In genomic region chr22:28351585-28351984, GRCh38 we compare ENCODE assay signal across 16 cellular contexts.
"Had no signal": no experiment of that assay in that cellular context is flagged by ENCODE, and none has a peak within 500 bp of the region (broad histone marks: within the 10 kb centered on the region; RNA-seq: fewer than 3 reads in every experiment).

No MANE protein-coding gene starts in this region.

- H3K4me1 ChIP-seq: sigmoid colon had no signal

- H3K36me3 ChIP-seq: esophagus muscularis mucosa, sigmoid colon, tibial nerve had no signal

- H3K27ac Mint-ChIP-seq: activated CD4-positive, alpha-beta memory T cell treated with anti-CD3 and anti-CD28 coated beads for 36 hours; activated naive CD8-positive, alpha-beta T cell treated with anti-CD3 and anti-CD28 coated beads, Interleukin-2, amount 10 ng/mL, durations not matched to agents 7 days and 5 days; naive thymus-derived CD4-positive, alpha-beta T cell; progenitor cell of endocrine pancreas; stimulated activated naive B cell treated with anti-CD40 and anti-IgM and Interleukin-4, amounts not matched to agents 10 μg/mL and 1 μg/mL and 100 μg/mL, for 72 hours; T-helper 2 cell treated with Interferon-gamma antibody and Interleukin-4, amounts not matched to agents 5 μg/mL and 100 μg/mL, for 36 hours had no signal

- H3K27ac ChIP-seq: esophagus muscularis mucosa, sigmoid colon, tibial nerve, VCaP had no signal

- H3K9me3 Mint-ChIP-seq: activated CD4-positive, alpha-beta memory T cell treated with anti-CD3 and anti-CD28 coated beads for 36 hours; stimulated activated naive B cell treated with anti-CD40 and anti-IgM and Interleukin-4, amounts not matched to agents 10 μg/mL and 1 μg/mL and 100 μg/mL, for 72 hours; T-helper 2 cell treated with Interferon-gamma antibody and Interleukin-4, amounts not matched to agents 5 μg/mL and 100 μg/mL, for 36 hours had no signal

- H3K4me1 Mint-ChIP-seq: stimulated activated naive B cell treated with anti-CD40 and anti-IgM and Interleukin-4, amounts not matched to agents 10 μg/mL and 1 μg/mL and 100 μg/mL, for 72 hours had no signal

- ATAC-seq: left cardiac atrium; naive thymus-derived CD4-positive, alpha-beta T cell; stimulated activated naive B cell treated with anti-CD40 and anti-IgM and Interleukin-4, amounts not matched to agents 10 μg/mL and 1 μg/mL and 100 μg/mL, for 72 hours had no signal

- H3K4me3 Mint-ChIP-seq: activated CD4-positive, alpha-beta memory T cell treated with anti-CD3 and anti-CD28 coated beads for 36 hours; activated naive CD8-positive, alpha-beta T cell treated with anti-CD3 and anti-CD28 coated beads, Interleukin-2, amount 10 ng/mL, durations not matched to agents 7 days and 5 days; naive thymus-derived CD4-positive, alpha-beta T cell; stimulated activated naive B cell treated with anti-CD40 and anti-IgM and Interleukin-4, amounts not matched to agents 10 μg/mL and 1 μg/mL and 100 μg/mL, for 72 hours; T-helper 2 cell treated with Interferon-gamma antibody and Interleukin-4, amounts not matched to agents 5 μg/mL and 100 μg/mL, for 36 hours had no signal

- H3K36me3 Mint-ChIP-seq: activated CD4-positive, alpha-beta memory T cell treated with anti-CD3 and anti-CD28 coated beads for 36 hours; activated naive CD8-positive, alpha-beta T cell treated with anti-CD3 and anti-CD28 coated beads, Interleukin-2, amount 10 ng/mL, durations not matched to agents 7 days and 5 days; stimulated activated naive B cell treated with anti-CD40 and anti-IgM and Interleukin-4, amounts not matched to agents 10 μg/mL and 1 μg/mL and 100 μg/mL, for 72 hours had no signal

- DNase-seq: activated CD4-positive, alpha-beta memory T cell treated with anti-CD3 and anti-CD28 coated beads for 36 hours; activated gamma-delta T cell; activated naive CD8-positive, alpha-beta T cell treated with anti-CD3 and anti-CD28 coated beads, Interleukin-2, amount 10 ng/mL, durations not matched to agents 7 days and 5 days; activated T-cell treated with anti-CD3 and anti-CD28 coated beads, Interleukin-2, amount 50 U/mL, for 48 hours; aorta; left cardiac atrium; naive thymus-derived CD4-positive, alpha-beta T cell; sigmoid colon; stimulated activated CD4-positive, alpha-beta T cell treated with anti-CD3 and anti-CD28 coated beads, Interleukin-2, amount 100 ng/mL, for 24 hours; stimulated activated naive B cell treated with anti-CD40 and anti-IgM and Interleukin-4, amounts not matched to agents 10 μg/mL and 1 μg/mL and 100 μg/mL, for 72 hours had no signal

- H3K4me3 ChIP-seq: esophagus muscularis mucosa, lung, sigmoid colon, tibial nerve had no signal

- H3K27me3 Mint-ChIP-seq: progenitor cell of endocrine pancreas had no signal

- H3K9me3 ChIP-seq: esophagus muscularis mucosa, sigmoid colon, tibial nerve had no signal
